Comparison of ENCODE assay signal across 1 cellular context in the genomic region with DNA sequence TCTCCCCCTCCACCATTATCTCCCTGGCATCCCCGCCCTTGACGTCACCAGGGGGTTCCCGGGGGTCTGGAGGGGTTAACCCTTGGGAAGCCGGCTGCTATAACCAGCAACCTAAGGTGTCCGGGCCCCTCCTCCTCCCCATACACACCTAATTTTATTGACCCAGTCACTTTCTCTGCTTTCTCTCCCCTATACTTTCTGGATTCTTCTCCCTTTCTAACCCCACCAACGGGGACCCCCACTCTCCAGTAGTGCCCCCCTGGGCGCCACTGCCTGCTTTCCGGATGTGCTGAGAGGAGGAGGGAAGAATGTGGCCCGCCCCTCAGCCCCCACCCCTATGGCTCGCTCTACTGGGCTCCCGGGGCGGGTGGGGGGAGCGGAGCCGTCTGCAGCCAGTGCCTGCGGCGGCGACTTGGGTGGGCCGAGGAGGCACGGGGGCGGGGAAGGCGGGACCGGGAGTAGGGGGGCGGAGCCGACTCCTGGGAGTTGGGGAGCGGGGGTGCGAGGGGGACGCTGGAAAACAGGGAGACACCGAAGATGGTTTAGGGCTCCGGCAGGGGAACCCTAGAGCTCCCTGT.
A peak's percentile ranks its signal among the peaks of the same experiment; 100 is the strongest.
TF ChIP-seq lines count a peak whose summit lies in the region.

No MANE protein-coding gene starts in this region.

TF ChIP-seq in A549, 52 proteins besides CTCF, POLR2A, EP300 and RAD21:
- TF ChIP-seq CBX2 (IDR thresholded peaks at IDR 0.05; ENCODE audit: borderline replicate concordance, low read depth): no peak
- no peak for TF ChIP-seq SREBF2 (IDR thresholded peaks at IDR 0.05)
- peak; percentile 45; the same call in 1 of the 2 replicates for TF ChIP-seq GATA3 (IDR thresholded peaks at IDR 0.05; ENCODE audit: borderline replicate concordance)
- TF ChIP-seq, protein P1, sequence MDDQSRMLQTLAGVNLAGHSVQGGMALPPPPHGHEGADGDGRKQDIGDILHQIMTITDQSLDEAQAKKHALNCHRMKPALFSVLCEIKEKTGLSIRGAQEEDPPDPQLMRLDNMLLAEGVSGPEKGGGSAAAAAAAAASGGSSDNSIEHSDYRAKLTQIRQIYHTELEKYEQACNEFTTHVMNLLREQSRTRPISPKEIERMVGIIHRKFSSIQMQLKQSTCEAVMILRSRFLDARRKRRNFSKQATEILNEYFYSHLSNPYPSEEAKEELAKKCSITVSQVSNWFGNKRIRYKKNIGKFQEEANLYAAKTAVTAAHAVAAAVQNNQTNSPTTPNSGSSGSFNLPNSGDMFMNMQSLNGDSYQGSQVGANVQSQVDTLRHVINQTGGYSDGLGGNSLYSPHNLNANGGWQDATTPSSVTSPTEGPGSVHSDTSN (IDR thresholded peaks at IDR 0.05): peak; percentile 76
- TF ChIP-seq JUN (IDR thresholded peaks at IDR 0.05): peak; percentile 5 to 52; a peak in 4 of 5 replicates
